In the genomic region with DNA sequence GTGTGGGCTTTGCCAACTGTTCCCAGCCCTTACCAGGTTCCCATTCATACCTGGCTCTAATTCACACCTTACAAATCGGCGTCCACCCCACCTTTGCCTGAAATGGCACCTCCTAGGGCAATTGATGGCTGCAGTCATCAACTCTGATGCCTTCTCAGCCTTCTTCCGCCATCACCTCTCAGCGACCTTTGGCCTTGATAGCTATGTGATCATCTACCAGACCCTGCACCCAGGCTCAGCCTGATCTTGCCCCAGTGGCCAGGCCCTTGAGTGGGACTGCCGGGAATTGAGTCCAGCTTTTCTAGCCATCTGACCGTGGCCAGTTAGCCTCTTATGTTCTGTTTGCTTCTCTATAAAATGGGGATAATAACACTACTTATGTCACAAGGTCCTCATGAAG, we compare ENCODE assay signal across 19 cellular contexts. TPM values are rescaled to one million over a fixed set of nuclear protein-coding genes. Genes with fewer than 3 reads are reported as not detected.
A peak's percentile ranks its signal among the peaks of the same experiment; 100 is the strongest.
DNase-seq lines count a peak whose midpoint lies in the region; ATAC-seq, FAIRE-seq and TF ChIP-seq lines count a peak whose summit lies in the region.
"Had no signal": no experiment of that assay in that cellular context is flagged by ENCODE, and none has a peak within 500 bp of the region (broad histone marks: within the 10 kb centered on the region; RNA-seq: fewer than 3 reads in every experiment).

No MANE protein-coding gene starts in this region.

- H3K4me3 ChIP-seq in A549, result no peak overlapping the region
- H3K4me3 ChIP-seq: ascending aorta, heart right ventricle had no signal

- no peak for TF ChIP-seq CTCF in 22Rv1 (IDR thresholded peaks at IDR 0.05)
- no peak for TF ChIP-seq CTCF in A549 (IDR thresholded peaks at IDR 0.05)
- TF ChIP-seq CTCF in type B pancreatic cell (conservative IDR thresholded peaks at IDR 0.05), result no peak

- H3K27me3 Mint-ChIP-seq in T-cell (no peaks in the 10 kb centered on the region), type B pancreatic cell (no peaks in the 10 kb centered on the region)
- H3K27me3 Mint-ChIP-seq: activated CD4-positive, alpha-beta memory T cell treated with anti-CD3 and anti-CD28 coated beads, Interleukin-2, amount 10 ng/mL, durations not matched to agents 7 days and 5 days; stimulated activated memory B cell treated with anti-CD40 and anti-IgM and Interleukin-4, amounts not matched to agents 10 μg/mL and 1 μg/mL and 100 μg/mL, for 72 hours had no signal

- H3K4me2 ChIP-seq in A549, result no peak overlapping the region

- H3K9me3 Mint-ChIP-seq in T-cell (no peaks in the 10 kb centered on the region), type B pancreatic cell (no peaks in the 10 kb centered on the region)
- H3K9me3 Mint-ChIP-seq: activated CD4-positive, alpha-beta memory T cell treated with anti-CD3 and anti-CD28 coated beads, Interleukin-2, amount 10 ng/mL, durations not matched to agents 7 days and 5 days; activated T-helper 1 cell treated with anti-CD3 and anti-CD28 coated beads, Interleukin-12 subunit alpha, Interleukin-12 subunit beta, Interleukin-2, Interleukin-4 antibody, amounts not matched to agents 30 ng/mL and 10 ng/mL and 1 ng/mL, durations not matched to agents 14 hours and 24 hours and 36 hours; stimulated activated memory B cell treated with anti-CD40 and anti-IgM and Interleukin-4, amounts not matched to agents 10 μg/mL and 1 μg/mL and 100 μg/mL, for 72 hours had no signal

- peaks cover 18 to 35% (median 24%) of the 10 kb centered on the region in 3 donors for H3K4me1 Mint-ChIP-seq in T-cell
- H3K4me1 Mint-ChIP-seq in type B pancreatic cell (ENCODE audit: unreplicated experiment), result peaks cover 28% of the 10 kb centered on the region

- H3K4me1 ChIP-seq in A549, result peaks cover 81% of the 10 kb centered on the region
- H3K4me1 ChIP-seq: ascending aorta, BE2C had no signal

- H3K36me3 Mint-ChIP-seq in T-cell (peaks cover 5% of the 10 kb centered on the region), type B pancreatic cell (no peaks in the 10 kb centered on the region)

- TF ChIP-seq RAD21 in A549 (conservative IDR thresholded peaks at IDR 0.05 in 1 of 2, IDR thresholded peaks at IDR 0.05 in 1 of 2), result no peak

- TF ChIP-seq EP300 in A549 (IDR thresholded peaks at IDR 0.05), result no peak

- 80% methylated on average over 6 of the region's 6 CpGs for WGBS in A549 (ENCODE audit: missing lambda C conversion rate)

- POLR2A ChIA-PET in A549 (lab: Yijun Ruan, JAX), result no interaction called here
- POLR2A ChIA-PET in T-cell (lab: Charles Lee), result interaction anchor here in 1 of 2 donors (0.6 kb wide), 1 partner anchor 153 kb away, joined by 4 read pairs; no protein-coding TSS in a partner anchor

- H3K9me3 ChIP-seq in A549, result no peaks in the 10 kb centered on the region
- H3K9me3 ChIP-seq: ascending aorta, BE2C, heart right ventricle had no signal

- H3K27ac Mint-ChIP-seq in T-cell (peak overlapping the region; percentile 65 to 91), type B pancreatic cell (no peak overlapping the region)
- H3K27ac Mint-ChIP-seq: activated CD4-positive, alpha-beta memory T cell treated with anti-CD3 and anti-CD28 coated beads, Interleukin-2, amount 10 ng/mL, durations not matched to agents 7 days and 5 days; activated T-helper 1 cell treated with anti-CD3 and anti-CD28 coated beads, Interleukin-12 subunit alpha, Interleukin-12 subunit beta, Interleukin-2, Interleukin-4 antibody, amounts not matched to agents 30 ng/mL and 10 ng/mL and 1 ng/mL, durations not matched to agents 14 hours and 24 hours and 36 hours; stimulated activated memory B cell treated with anti-CD40 and anti-IgM and Interleukin-4, amounts not matched to agents 10 μg/mL and 1 μg/mL and 100 μg/mL, for 72 hours had no signal

- TF ChIP-seq POLR2A in A549 (IDR thresholded peaks at IDR 0.05; ENCODE audit: low read length), result no peak

- in situ Hi-C loops in KBM-7 (cut with MboI; ENCODE audit: low pct_unique_long_range_greater_than_20kb, low sequenced_read_pairs), result no loop called here

- H3K27ac ChIP-seq in 22Rv1 (0 out of 2 replicates have a peak overlapping the region, but pooled peaks have one; percentile 7), A549 (peak overlapping the region; percentile 92 to 97)
- H3K27ac ChIP-seq: ascending aorta, heart right ventricle had no signal

- no peak for FAIRE-seq in A549 (lab: Jason Lieb, UNC)
- FAIRE-seq: colon, endometrium, islet of Langerhans had no signal

- CTCF ChIA-PET in A549 (lab: Yijun Ruan, JAX), result interaction anchor here (0.9 to 12.3 kb wide), 13 partner anchors 11 to 201 kb away, joined by 3 to 243 read pairs (median 5); no protein-coding TSS in a partner anchor
- CTCF ChIA-PET in T-cell (lab: Charles Lee), result interaction anchor here (0.7 to 4.3 kb wide), 5 partner anchors 45 to 886 kb away, joined by 3 to 58 read pairs (median 9); no protein-coding TSS in a partner anchor

- DNase-seq in A549 (ENCODE audit: low read depth in 1 of 2, low spot score in 1 of 2), result no peak
- DNase-seq in T-cell, result no peak
- DNase-seq in left lobe of liver (ENCODE audit: low spot score), result no peak
- no peak for DNase-seq in UCSD-AML1 (lab: John Stamatoyannopoulos, UW; ENCODE audit: unreplicated experiment)
- no peak for DNase-seq in type B pancreatic cell (ENCODE audit: extremely low spot score, unreplicated experiment)
- DNase-seq in KBM-7, result no peak
- DNase-seq: activated CD4-positive, alpha-beta memory T cell treated with anti-CD3 and anti-CD28 coated beads, Interleukin-2, amount 10 ng/mL, durations not matched to agents 7 days and 5 days; BE2C; heart right ventricle; NCI-H345; retina had no signal

- H3K4me3 Mint-ChIP-seq in T-cell (no peak overlapping the region), type B pancreatic cell (no peak overlapping the region)
- H3K4me3 Mint-ChIP-seq: activated CD4-positive, alpha-beta memory T cell treated with anti-CD3 and anti-CD28 coated beads, Interleukin-2, amount 10 ng/mL, durations not matched to agents 7 days and 5 days; activated T-helper 1 cell treated with anti-CD3 and anti-CD28 coated beads, Interleukin-12 subunit alpha, Interleukin-12 subunit beta, Interleukin-2, Interleukin-4 antibody, amounts not matched to agents 30 ng/mL and 10 ng/mL and 1 ng/mL, durations not matched to agents 14 hours and 24 hours and 36 hours; stimulated activated memory B cell treated with anti-CD40 and anti-IgM and Interleukin-4, amounts not matched to agents 10 μg/mL and 1 μg/mL and 100 μg/mL, for 72 hours had no signal

- ATAC-seq in A549 (no peak), T-cell (replicated peaks in 1 of 4) (no peak), left lobe of liver (peak; percentile 7), GM19452 (IDR thresholded peaks at IDR 0.05; ENCODE audit: unreplicated experiment) (no peak)
- ATAC-seq: heart right ventricle; stimulated activated memory B cell treated with anti-CD40 and anti-IgM and Interleukin-4, amounts not matched to agents 10 μg/mL and 1 μg/mL and 100 μg/mL, for 72 hours had no signal

TF ChIP-seq in A549, 52 proteins besides CTCF, POLR2A, EP300 and RAD21:
- no peak for TF ChIP-seq CEBPB (IDR thresholded peaks at IDR 0.05)

RNA-seq across cellular contexts. Expression of gene PSD4, which starts 32.5 kb away (rescaled TPM):
- polyA plus RNA-seq in A549 (2011; rRNA removed), result 5.4 and 6.7 TPM in 2 replicates
- polyA plus RNA-seq in A549 (2012; cell fraction: cytosol; rRNA removed), result 4.3 and 5.3 TPM in 2 replicates
- 5.9 and 6.1 TPM in 2 replicates for polyA plus RNA-seq in A549 (2012; cell fraction: nucleus; rRNA removed)
- 13.9 to 21.6 TPM (median 21.1 TPM) in 3 replicates for polyA plus RNA-seq in A549 (2017; fragmentation: RNase III; extraction: RNeasy Plus Mini Kit Qiagen cat#74134 plus additional on column Dnase treatment)
- polyA minus RNA-seq in A549 (2011; rRNA and poly(A)+ RNA removed), result 8.2 and 8.3 TPM in 2 replicates
- 100 to 1,000 TPM; 145 to 217 (median 150) TPM for total RNA-seq in T-cell
- total RNA-seq in left lobe of liver, result 60.3 TPM
- 38.8 and 79.1 TPM in 2 replicates for total RNA-seq in type B pancreatic cell (ENCODE audit: low replicate concordance)
